In the genomic region with DNA sequence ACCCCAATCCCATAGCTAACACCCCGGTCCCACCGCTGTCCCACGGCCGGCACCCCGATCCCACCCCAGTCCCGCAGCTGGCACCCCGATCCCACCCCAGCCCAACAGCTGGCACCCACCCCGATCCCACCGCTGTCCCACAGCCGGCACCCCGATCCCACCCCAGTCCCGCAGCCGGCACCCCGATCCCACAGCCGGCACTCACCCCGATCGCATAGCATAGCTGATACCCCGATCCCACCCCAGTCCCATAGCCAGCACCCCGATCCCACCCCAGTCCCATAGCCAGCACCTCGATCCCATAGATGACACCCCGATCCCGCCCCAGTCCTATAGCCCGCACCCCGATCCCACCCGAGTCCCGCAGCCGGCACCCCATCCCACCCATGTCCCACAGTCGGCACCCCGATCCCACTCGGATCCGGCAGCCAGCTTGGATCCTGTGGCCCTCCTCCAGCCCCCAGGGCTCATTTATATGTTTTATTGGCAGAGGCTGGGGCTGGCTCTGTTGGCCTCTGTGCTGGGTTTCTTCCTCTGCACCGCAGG, we compare ENCODE assay signal across 8 cellular contexts. TPM values are rescaled to one million over a fixed set of nuclear protein-coding genes. Genes with fewer than 3 reads are reported as not detected.
DNase-seq lines count a peak whose midpoint lies in the region; ATAC-seq, FAIRE-seq and TF ChIP-seq lines count a peak whose summit lies in the region.

No MANE protein-coding gene starts in this region.

- peak overlapping the region; percentile 96 for H3K27ac Mint-ChIP-seq in activated T-cell treated with anti-CD3 and anti-CD28 coated beads, Interleukin-2, amount 50 U/mL, for 24 hours
- H3K27ac Mint-ChIP-seq in type B pancreatic cell, result peak overlapping the region; percentile 79

- H3K4me1 ChIP-seq in lung (ENCODE audit: control insufficient read depth in 2 of 2, insufficient read depth in 2 of 2, low read length in 2 of 2), result peaks cover 0 to 2% of the 10 kb centered on the region in 2 donors

- H3K27me3 ChIP-seq in lung (ENCODE audit: control insufficient read depth, insufficient read depth), result no peaks in the 10 kb centered on the region

- peak overlapping the region; percentile 93 for H3K4me3 Mint-ChIP-seq in activated T-cell treated with anti-CD3 and anti-CD28 coated beads, Interleukin-2, amount 50 U/mL, for 24 hours
- peak overlapping the region; percentile 86 for H3K4me3 Mint-ChIP-seq in type B pancreatic cell

- 7 to 16% methylated on average over 24 to 32 of the region's 32 CpGs for WGBS in lung, 2 donors

- H3K36me3 Mint-ChIP-seq in activated T-cell treated with anti-CD3 and anti-CD28 coated beads, Interleukin-2, amount 50 U/mL, for 24 hours (ENCODE audit: low read depth), result peaks cover 35% of the 10 kb centered on the region
- peaks cover 2% of the 10 kb centered on the region for H3K36me3 Mint-ChIP-seq in type B pancreatic cell

- H3K27ac ChIP-seq in caudate nucleus (ENCODE audit: low read depth, low read length), result peak overlapping the region; percentile 97
- peak overlapping the region; percentile 97 to 100 for H3K27ac ChIP-seq in lung (ENCODE audit: low read depth in 1 of 2, low read length in 1 of 2)

- H3K36me3 ChIP-seq in lung (ENCODE audit: control insufficient read depth in 2 of 2, insufficient read depth in 2 of 2, low read length in 2 of 2), result no peaks in the 10 kb centered on the region

- TF ChIP-seq CTCF in lung (IDR thresholded peaks at IDR 0.05; ENCODE audit: control extremely low read depth, extremely low read depth) (no peak), type B pancreatic cell (conservative IDR thresholded peaks at IDR 0.05) (no peak), D721Med (IDR thresholded peaks at IDR 0.05; ENCODE audit: insufficient read depth, missing control alignments) (no peak)

- peaks cover 43% of the 10 kb centered on the region for H3K4me1 Mint-ChIP-seq in activated T-cell treated with anti-CD3 and anti-CD28 coated beads, Interleukin-2, amount 50 U/mL, for 24 hours (ENCODE audit: low read depth)
- peaks cover 20% of the 10 kb centered on the region for H3K4me1 Mint-ChIP-seq in type B pancreatic cell (ENCODE audit: unreplicated experiment)

- DNase-seq in activated T-cell treated with anti-CD3 and anti-CD28 coated beads, Interleukin-2, amount 50 U/mL, for 24 hours, result no peak
- DNase-seq in activated T-cell treated with anti-CD3 and anti-CD28 coated beads, Interleukin-2, amount 50 U/mL, for 48 hours, result no peak
- DNase-seq in caudate nucleus (lab: John Stamatoyannopoulos, UW) (peak in 1 of 61 donors; percentile 31), lung (ENCODE audit: low spot score) (no peak), type B pancreatic cell (ENCODE audit: extremely low spot score, unreplicated experiment) (no peak), D721Med (ENCODE audit: insufficient read length, low spot score) (no peak)

- H3K4me3 ChIP-seq in lung, result peak overlapping the region; percentile 95

- no peaks in the 10 kb centered on the region for H3K27me3 Mint-ChIP-seq in activated T-cell treated with anti-CD3 and anti-CD28 coated beads, Interleukin-2, amount 50 U/mL, for 24 hours
- no peaks in the 10 kb centered on the region for H3K27me3 Mint-ChIP-seq in type B pancreatic cell

- no peak for FAIRE-seq in D721Med (lab: Jason Lieb, UNC)

- H3K9me3 Mint-ChIP-seq in activated T-cell treated with anti-CD3 and anti-CD28 coated beads, Interleukin-2, amount 50 U/mL, for 24 hours, result no peaks in the 10 kb centered on the region
- no peaks in the 10 kb centered on the region for H3K9me3 Mint-ChIP-seq in type B pancreatic cell

- ATAC-seq in lung (ENCODE audit: insufficient read depth, low FRiP score), result no peak
- ATAC-seq in GM18870 (IDR thresholded peaks at IDR 0.05; ENCODE audit: unreplicated experiment), result no peak
- ATAC-seq in GM18868 (IDR thresholded peaks at IDR 0.05; ENCODE audit: unreplicated experiment), result no peak

- H3K9me3 ChIP-seq in lung (ENCODE audit: control insufficient read depth in 2 of 2, insufficient read depth in 1 of 2, low read length in 1 of 2), result no peaks in the 10 kb centered on the region

RNA-seq across cellular contexts. Expression of a gene that starts 0.9 kb away (rescaled TPM):
- total RNA-seq in lung (10 to 100 TPM in 1 of 2 donors, 1 to 10 TPM in 1; 7.6 to 12.9 TPM), type B pancreatic cell (ENCODE audit: low replicate concordance) (11.9 and 13.9 TPM in 2 replicates)
- 10 to 100 TPM in 1 of 2 donors, 1 to 10 TPM in 1; 9.0 to 11.6 TPM for polyA plus RNA-seq in lung

RNA-seq across cellular contexts. Expression of a gene that starts 25.5 kb away (rescaled TPM):
- total RNA-seq in lung, result 10 to 100 TPM; 15.8 to 18.2 TPM
- polyA plus RNA-seq in lung, result 10 to 100 TPM; 13.6 to 20.9 TPM
- 38.9 and 40.8 TPM in 2 replicates for total RNA-seq in type B pancreatic cell (ENCODE audit: low replicate concordance)

RNA-seq across cellular contexts. Expression of a gene that starts 30.3 kb away (rescaled TPM):
- 10 to 100 TPM; 19.7 to 45.8 TPM for total RNA-seq in lung
- 10 to 100 TPM; 12.4 to 15.6 TPM for polyA plus RNA-seq in lung
- total RNA-seq in type B pancreatic cell (ENCODE audit: low replicate concordance), result 20.7 and 39.2 TPM in 2 replicates

RNA-seq across cellular contexts. Expression of a gene that starts 53.7 kb away (rescaled TPM):
- total RNA-seq in lung (10 to 100 TPM; 24.4 to 47.2 TPM), type B pancreatic cell (ENCODE audit: low replicate concordance) (24.2 and 43.1 TPM in 2 replicates)
- 10 to 100 TPM in 1 of 2 donors, 1 to 10 TPM in 1; 9.0 to 26.4 TPM for polyA plus RNA-seq in lung
